In the genomic region with DNA sequence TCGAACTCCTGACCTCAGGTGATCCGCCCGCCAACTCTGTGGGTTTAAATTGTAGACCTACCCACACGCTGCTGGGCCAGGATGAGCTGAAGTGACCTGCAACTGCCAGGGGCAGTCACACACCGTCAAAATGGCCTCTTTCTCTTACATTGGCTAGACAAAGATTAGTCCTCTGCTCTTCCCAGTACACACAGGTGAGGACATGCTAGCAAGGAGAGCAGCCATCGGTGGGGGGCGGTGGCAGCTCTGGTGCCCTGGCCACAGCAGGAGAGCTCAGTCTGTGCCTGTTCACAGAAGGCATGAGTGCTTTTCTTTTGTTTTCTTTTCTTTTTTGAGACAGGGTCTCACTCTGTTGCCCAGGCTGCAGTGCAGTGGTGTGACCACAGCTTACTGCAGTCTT, we compare ENCODE assay signal across 20 cellular contexts. TPM values are rescaled to one million over a fixed set of nuclear protein-coding genes. Genes with fewer than 3 reads are reported as not detected.
DNase-seq lines count a peak whose midpoint lies in the region; ATAC-seq and TF ChIP-seq lines count a peak whose summit lies in the region.
"Had no signal": no experiment of that assay in that cellular context is flagged by ENCODE, and none has a peak within 500 bp of the region (broad histone marks: within the 10 kb centered on the region; RNA-seq: fewer than 3 reads in every experiment).

No MANE protein-coding gene starts in this region.

- ATAC-seq in WTC11 (no peak), GM19452 (IDR thresholded peaks at IDR 0.05; ENCODE audit: unreplicated experiment) (no peak)
- no peak for ATAC-seq in stimulated activated effector memory CD8-positive, alpha-beta T cell treated with anti-CD3 and anti-CD28 coated beads, Interleukin-12 subunit alpha, Interleukin-12 subunit beta, amount 100 ng/mL, for 72 hours
- ATAC-seq: A549 had no signal

- DNase-seq in H4 (ENCODE audit: low spot score) = peak; percentile 1
- DNase-seq in WTC11 (ENCODE audit: low spot score) = no peak
- peak; percentile 75 for DNase-seq in osteocyte (ENCODE audit: extremely low spot score, unreplicated experiment)
- no peak for DNase-seq in stimulated activated effector memory CD8-positive, alpha-beta T cell treated with anti-CD3 and anti-CD28 coated beads, Interleukin-12 subunit alpha, Interleukin-12 subunit beta, amount 100 ng/mL, for 72 hours (ENCODE audit: low spot score in 2 of 2)
- DNase-seq in GM19240 (ENCODE audit: insufficient read length, low spot score) = no peak
- no peak for DNase-seq in head of caudate nucleus
- DNase-seq: 8988T; ACHN; AML-193; BE2C; CD4-positive, alpha-beta T cell; CD8-positive, alpha-beta memory T cell; DMS53; GF-D8; GOT3; H7; HCEC 1CT had no signal

- POLR2A ChIA-PET in WTC11 (lab: Charles Lee) = no interaction called here

- H3K27ac Mint-ChIP-seq in WTC11 = no peak overlapping the region
- H3K27ac Mint-ChIP-seq in osteocyte (ENCODE audit: unreplicated experiment) = no peak overlapping the region
- H3K27ac Mint-ChIP-seq in stimulated activated effector memory CD8-positive, alpha-beta T cell treated with anti-CD3 and anti-CD28 coated beads, Interleukin-12 subunit alpha, Interleukin-12 subunit beta, amount 100 ng/mL, for 72 hours = peak overlapping the region; percentile 20
- H3K27ac Mint-ChIP-seq: CD14-positive monocyte; CD4-positive, alpha-beta T cell had no signal

- H3K9me3 Mint-ChIP-seq in WTC11 (no peaks in the 10 kb centered on the region), osteocyte (ENCODE audit: unreplicated experiment) (no peaks in the 10 kb centered on the region)
- no peaks in the 10 kb centered on the region for H3K9me3 Mint-ChIP-seq in stimulated activated effector memory CD8-positive, alpha-beta T cell treated with anti-CD3 and anti-CD28 coated beads, Interleukin-12 subunit alpha, Interleukin-12 subunit beta, amount 100 ng/mL, for 72 hours
- H3K9me3 Mint-ChIP-seq: CD4-positive, alpha-beta T cell; CD8-positive, alpha-beta memory T cell had no signal

- H3K27me3 Mint-ChIP-seq in WTC11 (ENCODE audit: low read depth) (no peaks in the 10 kb centered on the region), osteocyte (ENCODE audit: unreplicated experiment) (no peaks in the 10 kb centered on the region)
- H3K27me3 Mint-ChIP-seq: CD4-positive, alpha-beta T cell; CD8-positive, alpha-beta memory T cell had no signal

- H3K4me3 Mint-ChIP-seq in WTC11 (no peak overlapping the region), osteocyte (ENCODE audit: unreplicated experiment) (no peak overlapping the region)
- no peak overlapping the region for H3K4me3 Mint-ChIP-seq in stimulated activated effector memory CD8-positive, alpha-beta T cell treated with anti-CD3 and anti-CD28 coated beads, Interleukin-12 subunit alpha, Interleukin-12 subunit beta, amount 100 ng/mL, for 72 hours
- H3K4me3 Mint-ChIP-seq: CD14-positive monocyte; CD4-positive, alpha-beta T cell; CD8-positive, alpha-beta memory T cell had no signal

- intact Hi-C loops in head of caudate nucleus (cut with DNase I) = no loop called here

- H3K4me1 Mint-ChIP-seq in WTC11 (peaks cover 13% of the 10 kb centered on the region), osteocyte (ENCODE audit: unreplicated experiment) (no peaks in the 10 kb centered on the region)
- peaks cover 15% of the 10 kb centered on the region for H3K4me1 Mint-ChIP-seq in stimulated activated effector memory CD8-positive, alpha-beta T cell treated with anti-CD3 and anti-CD28 coated beads, Interleukin-12 subunit alpha, Interleukin-12 subunit beta, amount 100 ng/mL, for 72 hours
- H3K4me1 Mint-ChIP-seq: CD14-positive monocyte had no signal

- TF ChIP-seq CTCF in WTC11 (IDR thresholded peaks at IDR 0.05) = no peak
- no peak for TF ChIP-seq CTCF in osteocyte (IDR thresholded peaks at IDR 0.05)

- H3K36me3 Mint-ChIP-seq in WTC11 = peaks cover 6% of the 10 kb centered on the region; the same call in 1 of the 2 replicates
- peaks cover 47% of the 10 kb centered on the region for H3K36me3 Mint-ChIP-seq in osteocyte (ENCODE audit: unreplicated experiment)
- H3K36me3 Mint-ChIP-seq in stimulated activated effector memory CD8-positive, alpha-beta T cell treated with anti-CD3 and anti-CD28 coated beads, Interleukin-12 subunit alpha, Interleukin-12 subunit beta, amount 100 ng/mL, for 72 hours = peaks cover 56% of the 10 kb centered on the region

- CTCF ChIA-PET in WTC11 (lab: Charles Lee) = interaction anchor here (0.9 to 1.8 kb wide), 5 partner anchors 9 to 68 kb away, joined by 3 to 5 read pairs (median 3); a partner anchor contains a TSS

TF ChIP-seq in WTC11, 78 proteins besides CTCF, POLR2A, EP300 and RAD21:
- TF ChIP-seq ZNF121 (CRISPR knock-in tag; IDR thresholded peaks at IDR 0.05) = peak; percentile 44; the same call in 1 of the 2 replicates
- TF ChIP-seq, protein P1, sequence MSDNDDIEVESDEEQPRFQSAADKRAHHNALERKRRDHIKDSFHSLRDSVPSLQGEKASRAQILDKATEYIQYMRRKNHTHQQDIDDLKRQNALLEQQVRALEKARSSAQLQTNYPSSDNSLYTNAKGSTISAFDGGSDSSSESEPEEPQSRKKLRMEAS (CRISPR knock-in tag; IDR thresholded peaks at IDR 0.05) = no peak

RNA-seq across cellular contexts. Expression of a gene that starts 29.7 kb away (rescaled TPM):
- total RNA-seq in H4 (2014; rRNA removed; shearing (Covaris generic)) = 66.0 and 70.8 TPM in 2 replicates
- 16.2 to 29.3 TPM (median 17.5 TPM) in 3 replicates for total RNA-seq in WTC11 (2021)
- total RNA-seq in osteocyte = 74.5 and 78.1 TPM in 2 replicates

Comparison
In these comparisons a context has a peak if more than half of its experiments do, and no peak if none do; other contexts are left out.
1. DNase-seq: peak in H4 (single experiment) and osteocyte (single experiment); none in WTC11 (single experiment), stimulated activated effector memory CD8-positive, alpha-beta T cell treated with anti-CD3 and anti-CD28 coated beads, Interleukin-12 subunit alpha, Interleukin-12 subunit beta, amount 100 ng/mL, for 72 hours (0 of 2), GM19240 (single experiment) and head of caudate nucleus (0 of 42).